In the genomic region with DNA sequence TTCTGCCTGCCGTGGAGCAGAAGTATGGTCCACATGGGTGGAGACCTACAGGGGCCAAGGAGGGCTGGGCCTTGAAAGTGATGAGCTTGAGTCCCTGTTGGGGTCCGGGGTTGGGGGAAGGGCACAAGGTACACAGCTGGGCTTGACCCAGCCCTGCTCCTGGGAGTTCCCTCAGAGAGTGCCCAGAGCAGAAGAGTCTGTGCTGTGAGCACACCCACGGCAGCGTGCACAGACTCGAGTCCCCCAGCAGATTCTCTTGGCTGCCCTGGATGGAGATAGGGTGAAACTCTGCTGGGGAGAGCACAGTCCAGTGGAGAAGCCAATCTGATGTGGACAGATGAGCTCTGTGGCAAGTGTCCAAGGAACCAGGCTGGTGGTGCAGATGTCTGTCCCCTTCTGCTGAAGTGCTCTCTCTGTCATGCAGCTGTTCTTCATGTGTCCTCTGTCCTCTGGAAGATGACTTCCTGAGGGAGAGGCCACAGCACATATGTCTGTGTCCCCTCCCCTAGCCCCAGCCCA, we compare ENCODE assay signal across 12 cellular contexts. TPM values are rescaled to one million over a fixed set of nuclear protein-coding genes. Genes with fewer than 3 reads are reported as not detected.
DNase-seq lines count a peak whose midpoint lies in the region; ATAC-seq and TF ChIP-seq lines count a peak whose summit lies in the region.
"Had no signal": no experiment of that assay in that cellular context is flagged by ENCODE, and none has a peak within 500 bp of the region (broad histone marks: within the 10 kb centered on the region; RNA-seq: fewer than 3 reads in every experiment).

No MANE protein-coding gene starts in this region.

- H3K4me1 Mint-ChIP-seq in CD4-positive, alpha-beta T cell (ENCODE audit: low read depth) = peaks cover 95% of the 10 kb centered on the region
- peaks cover 91% of the 10 kb centered on the region for H3K4me1 Mint-ChIP-seq in central memory CD8-positive, alpha-beta T cell

- TF ChIP-seq CTCF in BE2C (IDR thresholded peaks at IDR 0.05; ENCODE audit: low read depth, low read length) = no peak
- no peak for TF ChIP-seq CTCF in CD4-positive, alpha-beta T cell (IDR thresholded peaks at IDR 0.05)
- no peak for TF ChIP-seq CTCF in GM10266 (IDR thresholded peaks at IDR 0.05; ENCODE audit: control insufficient read depth, insufficient read depth, low read depth, missing control alignments)

- no peaks in the 10 kb centered on the region for H3K36me3 ChIP-seq in BE2C

- H3K36me3 Mint-ChIP-seq in CD4-positive, alpha-beta T cell (ENCODE audit: low read depth) = peaks cover 23% of the 10 kb centered on the region
- H3K36me3 Mint-ChIP-seq in central memory CD8-positive, alpha-beta T cell (ENCODE audit: insufficient read depth) = peaks cover 8% of the 10 kb centered on the region

- H3K27ac ChIP-seq in CD4-positive, alpha-beta T cell (ENCODE audit: low read depth, low read length) = peak overlapping the region; percentile 38
- H3K27ac ChIP-seq: C4-2B had no signal

- H3K27me3 ChIP-seq in BE2C = no peaks in the 10 kb centered on the region
- no peaks in the 10 kb centered on the region for H3K27me3 ChIP-seq in CD4-positive, alpha-beta T cell (ENCODE audit: control insufficient read depth, insufficient read depth, low read length)

- no peaks in the 10 kb centered on the region for H3K9me3 Mint-ChIP-seq in CD4-positive, alpha-beta T cell
- no peaks in the 10 kb centered on the region for H3K9me3 Mint-ChIP-seq in central memory CD8-positive, alpha-beta T cell

- DNase-seq in BE2C (peak; percentile 67), RPMI8226 (peak; percentile 86), GM10266 (ENCODE audit: extremely low spot score) (no peak)
- peak in 1 of 10 experiments; percentile 31 for DNase-seq in CD4-positive, alpha-beta T cell
- no peak for DNase-seq in central memory CD8-positive, alpha-beta T cell (ENCODE audit: low spot score in 2 of 2)
- DNase-seq: activated naive CD4-positive, alpha-beta T cell treated with Interleukin-2 at 50 U/mL for 16 hours; NCI-H1105 treated with DMSO at 0.1 percent for 48 hours; SIG-M5 had no signal

- no peaks in the 10 kb centered on the region for H3K9me3 ChIP-seq in BE2C
- no peaks in the 10 kb centered on the region for H3K9me3 ChIP-seq in CD4-positive, alpha-beta T cell (ENCODE audit: control insufficient read depth, low read length)

- H3K4me3 Mint-ChIP-seq in CD4-positive, alpha-beta T cell = peak overlapping the region; percentile 77
- peak overlapping the region; percentile 63 for H3K4me3 Mint-ChIP-seq in central memory CD8-positive, alpha-beta T cell

- no peak overlapping the region for H3K4me3 ChIP-seq in BE2C (ENCODE audit: low read depth, low read length)

- H3K27ac Mint-ChIP-seq in CD4-positive, alpha-beta T cell = peak overlapping the region; percentile 72
- H3K27ac Mint-ChIP-seq in central memory CD8-positive, alpha-beta T cell (ENCODE audit: low read depth) = peak overlapping the region; percentile 94

- H3K4me1 ChIP-seq in BE2C = peaks cover 7% of the 10 kb centered on the region

- no peaks in the 10 kb centered on the region for H3K27me3 Mint-ChIP-seq in CD4-positive, alpha-beta T cell
- H3K27me3 Mint-ChIP-seq in central memory CD8-positive, alpha-beta T cell = no peaks in the 10 kb centered on the region

- ATAC-seq in CD4-positive, alpha-beta T cell (ENCODE audit: poor library complexity) = no peak
- no peak for ATAC-seq in central memory CD8-positive, alpha-beta T cell (replicated peaks; ENCODE audit: extremely low read depth, poor library complexity, severe bottlenecking)
- ATAC-seq in HG02981 (IDR thresholded peaks at IDR 0.05; ENCODE audit: unreplicated experiment) (no peak), HG02678 (IDR thresholded peaks at IDR 0.05; ENCODE audit: unreplicated experiment) (no peak)
- ATAC-seq: sciatic nerve had no signal

- CTCF ChIA-PET in CD4-positive, alpha-beta T cell (lab: Charles Lee) = interaction anchor here (0.9 to 2.4 kb wide), 2 partner anchors 10 to 16 kb away, joined by 3 to 7 read pairs; no protein-coding TSS in a partner anchor

- POLR2A ChIA-PET in CD4-positive, alpha-beta T cell (lab: Charles Lee) = interaction anchor here (0.7 to 1.9 kb wide), 4 partner anchors 8 to 31 kb away, joined by 3 to 6 read pairs (median 3); no protein-coding TSS in a partner anchor

- intact Hi-C loops in CD4-positive, alpha-beta T cell (cut with DNase I, micrococcal nuclease) = no loop called here

RNA-seq across cellular contexts. Expression of a gene that starts 27.5 kb away (rescaled TPM):
- polyA plus RNA-seq in BE2C (2012; ENCODE audit: insufficient read depth, insufficient read length, low read depth) = 10.4 TPM
- 10 to 100 TPM; 86.4 to 89.2 TPM for total RNA-seq in CD4-positive, alpha-beta T cell

Comparison
In these comparisons a context has a peak if more than half of its experiments do, and no peak if none do; other contexts are left out.
1. DNase-seq: peak in BE2C (single experiment) and RPMI8226 (single experiment); none in central memory CD8-positive, alpha-beta T cell (0 of 2) and GM10266 (single experiment).